ENCODE assay signal across 8 cellular contexts in genomic region chr1:44674113-44675000, GRCh38. TPM values are rescaled to one million over a fixed set of nuclear protein-coding genes. Genes with fewer than 3 reads are reported as not detected.
A peak's percentile ranks its signal among the peaks of the same experiment; 100 is the strongest.
DNase-seq lines count a peak whose midpoint lies in the region; ATAC-seq and TF ChIP-seq lines count a peak whose summit lies in the region.

ARMH1 (plus strand) TSS chr1:44674714; CDS start chr1:44689698, 14,984 bp downstream.
TMEM53 (minus strand) TSS chr1:44674481; CDS start chr1:44674391, 90 bp downstream.

- H3K4me3 ChIP-seq in LNCaP clone FGC (ENCODE audit: low read depth, low read length) = peak within 1 kb of the TSS; percentile 75
- peak within 1 kb of the TSS; percentile 79 for H3K4me3 ChIP-seq in fibroblast of pulmonary artery (replicated peaks; ENCODE audit: low read depth, low read length)

- peak; percentile 100 for DNase-seq in ELF-1 (ENCODE audit: low read depth, low spot score)
- DNase-seq in H4 (ENCODE audit: low spot score) = peak; percentile 99
- peak; percentile 98 for DNase-seq in LNCaP clone FGC (ENCODE audit: low read depth)
- DNase-seq in RPMI8226 = peak; percentile 100
- peak; percentile 96 for DNase-seq in activated effector memory CD4-positive, alpha-beta T cell treated with Interleukin-2 at 50 U/mL for 16 hours
- DNase-seq in fibroblast of pulmonary artery (ENCODE audit: low read depth) = peak; percentile 99
- DNase-seq in natural killer cell treated with Interleukin-12 subunit alpha and Interleukin-12 subunit beta and Interleukin-15 and Interleukin-18, amount 100 ng/mL, for 72 hours (ENCODE audit: low spot score) = peak; percentile 99
- peak; percentile 98 for DNase-seq in stimulated activated naive CD4-positive, alpha-beta T cell treated with Interleukin-2 at 50 U/mL for 16 hours (lab: John Stamatoyannopoulos, UW)

- H3K4me1 Mint-ChIP-seq in natural killer cell treated with Interleukin-12 subunit alpha and Interleukin-12 subunit beta and Interleukin-15 and Interleukin-18, amount 100 ng/mL, for 72 hours (ENCODE audit: low read depth in 2 of 2) = peaks cover 17 to 30% of the 10 kb centered on the region in 2 donors

- H3K27ac Mint-ChIP-seq in natural killer cell treated with Interleukin-12 subunit alpha and Interleukin-12 subunit beta and Interleukin-15 and Interleukin-18, amount 100 ng/mL, for 72 hours = peak within 1 kb of the TSS; percentile 78 to 79

- H3K9me3 Mint-ChIP-seq in natural killer cell treated with Interleukin-12 subunit alpha and Interleukin-12 subunit beta and Interleukin-15 and Interleukin-18, amount 100 ng/mL, for 72 hours = no peaks in the 10 kb centered on the region

- TF ChIP-seq CTCF in LNCaP clone FGC (IDR thresholded peaks at IDR 0.05; ENCODE audit: control insufficient read depth, extremely low read depth, insufficient read depth) = 0 out of 2 replicates have a peak, but pooled peaks have one; percentile 2
- no peak for TF ChIP-seq CTCF in fibroblast of pulmonary artery (IDR thresholded peaks at IDR 0.05; ENCODE audit: low read length, missing control alignments)

- peak; percentile 97 to 98 for ATAC-seq in natural killer cell treated with Interleukin-12 subunit alpha and Interleukin-12 subunit beta and Interleukin-15 and Interleukin-18, amount 100 ng/mL, for 72 hours

- H3K4me3 Mint-ChIP-seq in natural killer cell treated with Interleukin-12 subunit alpha and Interleukin-12 subunit beta and Interleukin-15 and Interleukin-18, amount 100 ng/mL, for 72 hours = peak within 1 kb of the TSS; percentile 92

- H3K36me3 Mint-ChIP-seq in natural killer cell treated with Interleukin-12 subunit alpha and Interleukin-12 subunit beta and Interleukin-15 and Interleukin-18, amount 100 ng/mL, for 72 hours = no peaks in the 10 kb centered on the region

- H3K27me3 Mint-ChIP-seq in natural killer cell treated with Interleukin-12 subunit alpha and Interleukin-12 subunit beta and Interleukin-15 and Interleukin-18, amount 100 ng/mL, for 72 hours = no peaks in the 10 kb centered on the region

RNA-seq across cellular contexts. Expression of gene ARMH1, which starts in this region (rescaled TPM):
- not detected in 2 replicates for total RNA-seq in H4 (2014; rRNA removed; shearing (Covaris generic))
- 1 to 10 TPM; 1.8 to 8.7 TPM for total RNA-seq in natural killer cell treated with Interleukin-12 subunit alpha and Interleukin-12 subunit beta and Interleukin-15 and Interleukin-18, amount 100 ng/mL, for 72 hours

RNA-seq across cellular contexts. Expression of gene TMEM53, which starts in this region (rescaled TPM):
- total RNA-seq in H4 (2014; rRNA removed; shearing (Covaris generic)) = 11.3 and 18.4 TPM in 2 replicates
- total RNA-seq in natural killer cell treated with Interleukin-12 subunit alpha and Interleukin-12 subunit beta and Interleukin-15 and Interleukin-18, amount 100 ng/mL, for 72 hours = 1 to 10 TPM; 2.8 to 3.8 TPM

Comparison
In these comparisons a context has a peak if more than half of its experiments do, and no peak if none do; other contexts are left out.
1. Peak in every context shown above with its lines: DNase-seq, ATAC-seq and H3K4me3 ChIP-seq.